12 cellular contexts compared by ENCODE assay signal in genomic region chr5:102668220-102668930, GRCh38.
DNase-seq lines count a peak whose midpoint lies in the region; ATAC-seq and TF ChIP-seq lines count a peak whose summit lies in the region.
"Had no signal": no experiment of that assay in that cellular context is flagged by ENCODE, and none has a peak within 500 bp of the region (broad histone marks: within the 10 kb centered on the region; RNA-seq: fewer than 3 reads in every experiment).

No MANE protein-coding gene starts in this region.

- no peak for TF ChIP-seq CTCF in left lung (IDR thresholded peaks at IDR 0.05)

- H3K4me3 ChIP-seq in left lung: no peak overlapping the region

- DNase-seq in DMS53 treated with DMSO at 0.1 percent for 48 hours (lab: John Stamatoyannopoulos, UW; ENCODE audit: unreplicated experiment) (peak; percentile 96), NCI-H128 (lab: John Stamatoyannopoulos, UW; ENCODE audit: unreplicated experiment) (peak; percentile 53), NCI-H748 treated with DMSO at 0.1 percent for 48 hours (lab: John Stamatoyannopoulos, UW) (peak; percentile 70), left lung (no peak), superior temporal gyrus (ENCODE audit: extremely low spot score) (no peak), NCI-H2081 (lab: John Stamatoyannopoulos, UW) (no peak), NCI-H2227 (lab: John Stamatoyannopoulos, UW; ENCODE audit: unreplicated experiment) (no peak)
- DNase-seq: activated CD4-positive, alpha-beta T cell treated with anti-CD3 and anti-CD28 coated beads for 36 hours; AML-193; caudate nucleus; T-helper 1 cell had no signal

- intact Hi-C loops in left lung (cut with DNase I): no loop called here

- ATAC-seq in left lung: peak; percentile 88
- ATAC-seq in GM21717 (IDR thresholded peaks at IDR 0.05; ENCODE audit: unreplicated experiment): no peak
- ATAC-seq: activated CD4-positive, alpha-beta T cell treated with anti-CD3 and anti-CD28 coated beads for 36 hours had no signal

- H3K9me3 ChIP-seq in left lung: no peaks in the 10 kb centered on the region

- H3K27me3 ChIP-seq in left lung: no peaks in the 10 kb centered on the region

- H3K4me1 ChIP-seq in left lung: no peaks in the 10 kb centered on the region

- no peak overlapping the region for H3K27ac ChIP-seq in left lung

- H3K36me3 ChIP-seq in left lung: no peaks in the 10 kb centered on the region

Comparison
In these comparisons a context has a peak if more than half of its experiments do, and no peak if none do; other contexts are left out.
1. DNase-seq: peak in DMS53 treated with DMSO at 0.1 percent for 48 hours (single experiment), NCI-H128 (single experiment) and NCI-H748 treated with DMSO at 0.1 percent for 48 hours (single experiment); none in left lung (0 of 2), superior temporal gyrus (single experiment), NCI-H2081 (0 of 2) and NCI-H2227 (single experiment).